Comparison of ENCODE assay signal across 1 cellular context in the genomic region with DNA sequence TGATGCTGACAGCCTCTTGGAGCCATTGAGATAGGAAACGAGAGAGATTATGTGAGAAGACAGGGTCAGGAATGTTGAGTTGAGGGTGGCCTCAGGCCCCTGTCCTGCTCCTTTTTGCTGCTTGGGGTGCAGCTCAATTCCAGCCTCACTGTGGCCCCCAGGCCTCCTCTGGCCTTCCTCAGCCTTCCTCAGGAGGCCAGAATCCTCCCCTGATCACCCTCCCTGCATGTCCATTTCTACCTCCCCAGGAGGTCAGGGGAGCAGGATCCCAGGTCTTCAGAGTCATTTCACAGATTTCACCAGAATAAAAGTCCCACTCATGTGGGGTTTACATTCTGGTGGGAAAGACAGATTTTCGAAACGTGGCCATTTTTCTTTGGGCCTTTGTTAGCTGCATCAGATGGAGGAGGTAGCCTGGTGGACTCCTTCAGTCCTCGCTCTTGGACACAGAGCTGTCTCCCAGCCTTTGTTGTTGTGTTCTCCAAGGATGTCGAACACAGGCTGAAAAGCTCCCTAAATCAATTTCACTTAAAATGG.
TF ChIP-seq lines count a peak whose summit lies in the region.

No MANE protein-coding gene starts in this region.

TF ChIP-seq in H1, 55 proteins besides CTCF, POLR2A, EP300 and RAD21:
- TF ChIP-seq RXRA (IDR thresholded peaks at IDR 0.05; ENCODE audit: insufficient read depth, low read depth, low read length): no peak
- no peak for TF ChIP-seq YY1 (IDR thresholded peaks at IDR 0.05; ENCODE audit: low read depth, low read length)
- TF ChIP-seq CTBP2 (IDR thresholded peaks at IDR 0.05; ENCODE audit: borderline replicate concordance, insufficient read depth, insufficient read length, low read length): no peak
- no peak for TF ChIP-seq JUN (IDR thresholded peaks at IDR 0.05; ENCODE audit: low read depth, low read length)
- no peak for TF ChIP-seq SIN3A (conservative IDR thresholded peaks at IDR 0.05 in 1 of 2, IDR thresholded peaks at IDR 0.05 in 1 of 2; ENCODE audit: low read depth in 1 of 2, low read length in 2 of 2)
- TF ChIP-seq CREB1 (IDR thresholded peaks at IDR 0.05): no peak
- no peak for TF ChIP-seq TAF7 (optimal IDR thresholded peaks at IDR 0.05; ENCODE audit: borderline replicate concordance, low read depth, low read length)
- TF ChIP-seq SP2 (IDR thresholded peaks at IDR 0.05; ENCODE audit: low read length): no peak
